In genomic region chr17:71024172-71024571, GRCh38 we compare ENCODE assay signal across 26 cellular contexts.
DNase-seq lines count a peak whose midpoint lies in the region; ATAC-seq, FAIRE-seq and TF ChIP-seq lines count a peak whose summit lies in the region.
"Had no signal": no experiment of that assay in that cellular context is flagged by ENCODE, and none has a peak within 500 bp of the region (broad histone marks: within the 10 kb centered on the region; RNA-seq: fewer than 3 reads in every experiment).

No MANE protein-coding gene starts in this region.

- H2AFZ ChIP-seq in IMR-90 (replicated peaks; ENCODE audit: low read length, poor library complexity) = no peak overlapping the region
- H2AFZ ChIP-seq in HepG2 (ENCODE audit: low read length) = no peak overlapping the region

- BruUV-seq in IMR-90 (replicated peaks; lab: Mats Ljungman, UMichigan) (no TSS peak), HepG2 (replicated peaks; lab: Mats Ljungman, UMichigan) (no TSS peak)

- ATAC-seq in IMR-90 (ENCODE audit: low read depth) = peak; percentile 51; the same call in 1 of the 2 replicates
- no peak for ATAC-seq in HepG2
- no peak for ATAC-seq in HG03520 (IDR thresholded peaks at IDR 0.05; ENCODE audit: unreplicated experiment)
- ATAC-seq: body of pancreas; left ventricle myocardium superior; naive thymus-derived CD8-positive, alpha-beta T cell; WTC11 had no signal

- H3K4me3 ChIP-seq in IMR-90 (ENCODE audit: insufficient read depth, low read depth, low read length) (no peak overlapping the region), HepG2 (replicated peaks in 1 of 3; ENCODE audit: insufficient read depth in 1 of 3, low read depth in 2 of 3, low read length in 3 of 3) (no peak overlapping the region)
- H3K4me3 ChIP-seq: body of pancreas had no signal

- H3K9me1 ChIP-seq in IMR-90 (ENCODE audit: insufficient read depth, low read length) = no peaks in the 10 kb centered on the region

- no peak overlapping the region for H4K5ac ChIP-seq in IMR-90 (ENCODE audit: low read depth, low read length)

- no peak overlapping the region for H2BK20ac ChIP-seq in IMR-90 (ENCODE audit: low read depth, low read length)

- H4K20me1 ChIP-seq in IMR-90 (ENCODE audit: insufficient read depth, low read length) (no peaks in the 10 kb centered on the region), HepG2 (ENCODE audit: insufficient read depth, low read length) (no peaks in the 10 kb centered on the region)

- no CpG with 5 or more reads among the region's 3 CpGs for WGBS in IMR-90 (ENCODE audit: extremely low coverage in 2 of 2, insufficient read length in 1 of 2), 2 experiments
- 0% methylated on average over 3 of the region's 3 CpGs for WGBS in HepG2 (ENCODE audit: low lambda C conversion rate)

- peak in 2 of 3 experiments; percentile 7 to 66 for DNase-seq in NCI-H1417 (lab: John Stamatoyannopoulos, UW)
- DNase-seq in NCI-H1417 treated with DMSO at 0.1 percent for 48 hours (lab: John Stamatoyannopoulos, UW) = no peak
- DNase-seq in IMR-90 = peak; percentile 7
- peak; percentile 47 for DNase-seq in NCI-H748 treated with DMSO at 0.1 percent for 48 hours (lab: John Stamatoyannopoulos, UW)
- DNase-seq in left kidney (ENCODE audit: low read depth, low spot score) = peak; percentile 68
- no peak for DNase-seq in HepG2 (ENCODE audit: low spot score)
- no peak for DNase-seq in activated effector memory CD4-positive, alpha-beta T cell treated with Interleukin-2 at 50 U/mL for 16 hours
- DNase-seq: activated CD4-positive, alpha-beta T cell treated with anti-CD3 and anti-CD28 coated beads, Interleukin-2, amount 50 U/mL, for 1 hour; activated naive CD4-positive, alpha-beta T cell; activated T-cell treated with anti-CD3 and anti-CD28 coated beads, Interleukin-2, amount 50 U/mL, for 48 hours; AML-193; body of pancreas; CD4-positive, alpha-beta memory T cell; cerebellar nuclear complex; effector CD4-positive, alpha-beta T cell; left ventricle myocardium superior; midbrain; naive thymus-derived CD8-positive, alpha-beta T cell; small intestine; SW 1271; T-helper 9 cell had no signal

- CTCF ChIA-PET in IMR-90 (lab: Yijun Ruan, JAX) (no interaction called here), HepG2 (lab: Yijun Ruan, JAX; ENCODE audit: low intra/inter-chr PET ratio, low total read pairs) (no interaction called here)

- H3K27me3 ChIP-seq in IMR-90 (ENCODE audit: control insufficient read depth, insufficient read depth, low read length) (no peaks in the 10 kb centered on the region), HepG2 (ENCODE audit: control insufficient read depth in 1 of 2, insufficient read depth in 2 of 2, low read length in 2 of 2) (no peaks in the 10 kb centered on the region)
- H3K27me3 ChIP-seq: body of pancreas had no signal

- no peak for FAIRE-seq in HepG2 (lab: Jason Lieb, UNC)
- FAIRE-seq: A204.1, G401.6, H54, small intestine had no signal

- no peak for TF ChIP-seq EP300 in HepG2 (IDR thresholded peaks at IDR 0.05; ENCODE audit: low read depth in 2 of 2, low read length in 2 of 2)
- TF ChIP-seq EP300 in HepG2 (CRISPR knock-in tag; IDR thresholded peaks at IDR 0.05; ENCODE audit: borderline replicate concordance) = no peak

- H2AK9ac ChIP-seq in IMR-90 (replicated peaks; ENCODE audit: low read depth, low read length, poor library complexity) = no peak overlapping the region

- no peaks in the 10 kb centered on the region for H3K79me1 ChIP-seq in IMR-90 (ENCODE audit: low read depth in 1 of 2, low read length in 2 of 2)

- no peak overlapping the region for H3K4me2 ChIP-seq in IMR-90 (ENCODE audit: low read depth, low read length)
- no peak overlapping the region for H3K4me2 ChIP-seq in HepG2 (ENCODE audit: low read depth, low read length)

- dilution Hi-C loops in IMR-90 (cut with HindIII; ENCODE audit: low sequenced_read_pairs, unreplicated experiment) = no loop called here

- TF ChIP-seq POLR2A in IMR-90 (IDR thresholded peaks at IDR 0.05; ENCODE audit: low read depth, low read length) (no peak), HepG2 (IDR thresholded peaks at IDR 0.05; ENCODE audit: insufficient read depth in 1 of 2, low read depth in 2 of 2, low read length in 2 of 2) (no peak)

- no peak overlapping the region for H3K27ac ChIP-seq in IMR-90 (ENCODE audit: insufficient read depth, low read length)
- H3K27ac ChIP-seq in HepG2 (ENCODE audit: extremely low read length, insufficient read depth, low read length) = no peak overlapping the region
- H3K27ac ChIP-seq: body of pancreas had no signal

- H2BK5ac ChIP-seq in IMR-90 (ENCODE audit: low read depth, low read length, poor library complexity, severe bottlenecking) = no peak overlapping the region

- H3K23ac ChIP-seq in IMR-90 (ENCODE audit: low read depth, low read length) = no peak overlapping the region

- H3K4me1 ChIP-seq in IMR-90 (ENCODE audit: control insufficient read depth, insufficient read depth, low read length) = peaks cover 1% of the 10 kb centered on the region; the same call in 1 of the 2 replicates
- H3K4me1 ChIP-seq in HepG2 (ENCODE audit: insufficient read depth, low read length) = no peaks in the 10 kb centered on the region
- H3K4me1 ChIP-seq: body of pancreas had no signal

- no peak overlapping the region for H2BK120ac ChIP-seq in IMR-90 (ENCODE audit: low read depth, low read length)

- TF ChIP-seq RAD21 in IMR-90 (IDR thresholded peaks at IDR 0.05; ENCODE audit: low read length) (no peak), HepG2 (CRISPR knock-in tag; IDR thresholded peaks at IDR 0.05) (no peak)

- intact Hi-C loops in IMR-90 (cut with micrococcal nuclease) (no loop called here), HepG2 (cut with micrococcal nuclease; ENCODE audit: unreplicated experiment) (no loop called here)

- no peak overlapping the region for H4K91ac ChIP-seq in IMR-90 (ENCODE audit: insufficient read depth, low read depth, low read length)

- no peak overlapping the region for H3K4ac ChIP-seq in IMR-90 (ENCODE audit: low read depth, low read length)

- no peaks in the 10 kb centered on the region for H3K79me2 ChIP-seq in HepG2 (ENCODE audit: insufficient read depth, low read length)

- no peak overlapping the region for H3K14ac ChIP-seq in IMR-90 (replicated peaks; ENCODE audit: low read depth, low read length)

- H2BK15ac ChIP-seq in IMR-90 (ENCODE audit: low read depth, low read length) = no peak overlapping the region

- no peak overlapping the region for H4K8ac ChIP-seq in IMR-90 (ENCODE audit: low read depth in 2 of 2, low read length in 2 of 2)

- no peaks in the 10 kb centered on the region for H3K9me3 ChIP-seq in IMR-90 (ENCODE audit: control insufficient read depth, insufficient read depth, low read length)
- peaks cover 34% of the 10 kb centered on the region for H3K9me3 ChIP-seq in HepG2 (ENCODE audit: low read length)
- H3K9me3 ChIP-seq: body of pancreas had no signal

- H3K18ac ChIP-seq in IMR-90 (ENCODE audit: low read depth, low read length) = no peak overlapping the region

- H3K56ac ChIP-seq in IMR-90 (ENCODE audit: extremely low read depth, insufficient read depth, low read length) = no peak overlapping the region

- no peak overlapping the region for H2AK5ac ChIP-seq in IMR-90 (ENCODE audit: low read depth, low read length)

- H3K36me3 ChIP-seq in IMR-90 (ENCODE audit: control insufficient read depth, insufficient read depth, low read length) (no peaks in the 10 kb centered on the region), HepG2 (replicated peaks in 1 of 2; ENCODE audit: control insufficient read depth in 1 of 2, insufficient read depth in 2 of 2, low read length in 2 of 2) (no peaks in the 10 kb centered on the region)

- TF ChIP-seq CTCF in IMR-90 (conservative IDR thresholded peaks at IDR 0.05; ENCODE audit: low read depth, low read length) = no peak
- no peak for TF ChIP-seq CTCF in HepG2 (CRISPR knock-in tag; IDR thresholded peaks at IDR 0.05)

- POLR2A ChIA-PET in IMR-90 (lab: Charles Lee; ENCODE audit: unreplicated experiment) = no interaction called here
- POLR2A ChIA-PET in HepG2 (lab: Yijun Ruan, JAX) = no interaction called here

- H3K9ac ChIP-seq in IMR-90 (ENCODE audit: low read depth, low read length) (no peak overlapping the region), HepG2 (ENCODE audit: insufficient read depth, low read depth, low read length) (no peak overlapping the region)

- in situ Hi-C loops in IMR-90 (cut with MboI; ENCODE audit: low sequenced_read_pairs) = no loop called here
- in situ Hi-C loops in HepG2 (cut with HindIII; ENCODE audit: extremely low pct_ligation_motif_present, low pct_unique_long_range_greater_than_20kb) = no loop called here

TF ChIP-seq in IMR-90, 13 proteins besides CTCF, POLR2A, EP300 and RAD21 (continues in another document):
- TF ChIP-seq MAZ (IDR thresholded peaks at IDR 0.05; ENCODE audit: borderline replicate concordance, low read depth, low read length) = no peak
- no peak for TF ChIP-seq MXI1 (IDR thresholded peaks at IDR 0.05; ENCODE audit: borderline replicate concordance, low read depth, low read length)
- TF ChIP-seq CEBPB (IDR thresholded peaks at IDR 0.05; ENCODE audit: low read depth, low read length) = no peak
- TF ChIP-seq MAFK (IDR thresholded peaks at IDR 0.05; ENCODE audit: low read depth, low read length) = no peak
- TF ChIP-seq, protein P1, sequence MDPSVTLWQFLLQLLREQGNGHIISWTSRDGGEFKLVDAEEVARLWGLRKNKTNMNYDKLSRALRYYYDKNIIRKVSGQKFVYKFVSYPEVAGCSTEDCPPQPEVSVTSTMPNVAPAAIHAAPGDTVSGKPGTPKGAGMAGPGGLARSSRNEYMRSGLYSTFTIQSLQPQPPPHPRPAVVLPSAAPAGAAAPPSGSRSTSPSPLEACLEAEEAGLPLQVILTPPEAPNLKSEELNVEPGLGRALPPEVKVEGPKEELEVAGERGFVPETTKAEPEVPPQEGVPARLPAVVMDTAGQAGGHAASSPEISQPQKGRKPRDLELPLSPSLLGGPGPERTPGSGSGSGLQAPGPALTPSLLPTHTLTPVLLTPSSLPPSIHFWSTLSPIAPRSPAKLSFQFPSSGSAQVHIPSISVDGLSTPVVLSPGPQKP (IDR thresholded peaks at IDR 0.05; ENCODE audit: borderline replicate concordance, low read depth, low read length) = no peak

TF ChIP-seq in HepG2, 621 proteins besides CTCF, POLR2A, EP300 and RAD21 (continues in another document):
- TF ChIP-seq, protein P2, sequence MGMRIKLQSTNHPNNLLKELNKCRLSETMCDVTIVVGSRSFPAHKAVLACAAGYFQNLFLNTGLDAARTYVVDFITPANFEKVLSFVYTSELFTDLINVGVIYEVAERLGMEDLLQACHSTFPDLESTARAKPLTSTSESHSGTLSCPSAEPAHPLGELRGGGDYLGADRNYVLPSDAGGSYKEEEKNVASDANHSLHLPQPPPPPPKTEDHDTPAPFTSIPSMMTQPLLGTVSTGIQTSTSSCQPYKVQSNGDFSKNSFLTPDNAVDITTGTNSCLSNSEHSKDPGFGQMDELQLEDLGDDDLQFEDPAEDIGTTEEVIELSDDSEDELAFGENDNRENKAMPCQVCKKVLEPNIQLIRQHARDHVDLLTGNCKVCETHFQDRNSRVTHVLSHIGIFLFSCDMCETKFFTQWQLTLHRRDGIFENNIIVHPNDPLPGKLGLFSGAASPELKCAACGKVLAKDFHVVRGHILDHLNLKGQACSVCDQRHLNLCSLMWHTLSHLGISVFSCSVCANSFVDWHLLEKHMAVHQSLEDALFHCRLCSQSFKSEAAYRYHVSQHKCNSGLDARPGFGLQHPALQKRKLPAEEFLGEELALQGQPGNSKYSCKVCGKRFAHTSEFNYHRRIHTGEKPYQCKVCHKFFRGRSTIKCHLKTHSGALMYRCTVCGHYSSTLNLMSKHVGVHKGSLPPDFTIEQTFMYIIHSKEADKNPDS (CRISPR knock-in tag; IDR thresholded peaks at IDR 0.05) = no peak
- TF ChIP-seq HNRNPL (IDR thresholded peaks at IDR 0.05; ENCODE audit: low read depth, low read length) = no peak

Comparison
In these comparisons a context has a peak if more than half of its experiments do, and no peak if none do; other contexts are left out.
1. DNase-seq: peak in NCI-H1417 (2 of 3), IMR-90 (single experiment), NCI-H748 treated with DMSO at 0.1 percent for 48 hours (single experiment) and left kidney (single experiment); none in NCI-H1417 treated with DMSO at 0.1 percent for 48 hours (single experiment), HepG2 (single experiment) and activated effector memory CD4-positive, alpha-beta T cell treated with Interleukin-2 at 50 U/mL for 16 hours (single experiment).